ENCODE assay signal across 1 cellular context in genomic region chr3:161220850-161221753, GRCh38.
TF ChIP-seq lines count a peak whose summit lies in the region.

NMD3 (plus strand) TSS chr3:161221311; CDS start chr3:161222014, 703 bp downstream.

TF ChIP-seq in HepG2, 621 proteins besides CTCF, POLR2A, EP300 and RAD21 (continued from another document and continues in another):
- TF ChIP-seq ZBTB40 (IDR thresholded peaks at IDR 0.05) (no peak), ZBTB40 (CRISPR knock-in tag; IDR thresholded peaks at IDR 0.05) (peak; percentile 69; the same call in 1 of the 2 replicates), IKZF4 (CRISPR knock-in tag; IDR thresholded peaks at IDR 0.05; ENCODE audit: borderline replicate concordance, low read depth, not compliant biosample characterization) (peak; percentile 80), SOX5 (CRISPR knock-in tag; IDR thresholded peaks at IDR 0.05; ENCODE audit: borderline replicate concordance) (peak; percentile 39; the same call in 1 of the 2 replicates), IRF2 (CRISPR knock-in tag; IDR thresholded peaks at IDR 0.05) (peak; percentile 21; the same call in 1 of the 2 replicates), ZNF512B (CRISPR knock-in tag; IDR thresholded peaks at IDR 0.05; ENCODE audit: borderline replicate concordance) (no peak), ZNF839 (CRISPR knock-in tag; IDR thresholded peaks at IDR 0.05; ENCODE audit: borderline replicate concordance) (peak; percentile 77; the same call in 1 of the 2 replicates), PHF21A (CRISPR knock-in tag; IDR thresholded peaks at IDR 0.05) (no peak), TCF7 (IDR thresholded peaks at IDR 0.05; ENCODE audit: low read depth) (no peak), ZNF576 (CRISPR knock-in tag; IDR thresholded peaks at IDR 0.05) (no peak), ATF1 (CRISPR knock-in tag; IDR thresholded peaks at IDR 0.05) (peak; percentile 85), ZNF33B (CRISPR knock-in tag; IDR thresholded peaks at IDR 0.05) (0 out of 2 replicates have a peak, but pooled peaks have one; percentile 23), ZNF556 (CRISPR knock-in tag; IDR thresholded peaks at IDR 0.05; ENCODE audit: borderline replicate concordance) (peak; percentile 74; the same call in 1 of the 2 replicates), ZNF792 (CRISPR knock-in tag; IDR thresholded peaks at IDR 0.05) (peak; percentile 60; the same call in 1 of the 2 replicates), ASH2L (IDR thresholded peaks at IDR 0.05; ENCODE audit: insufficient read length, low read depth, low read length) (peak; percentile 92), MYPOP (CRISPR knock-in tag; IDR thresholded peaks at IDR 0.05) (no peak), ZNF746 (CRISPR knock-in tag; IDR thresholded peaks at IDR 0.05) (peak; percentile 51; the same call in 1 of the 2 replicates), SP140L (CRISPR knock-in tag; IDR thresholded peaks at IDR 0.05; ENCODE audit: borderline replicate concordance) (no peak), ZNF557 (CRISPR knock-in tag; IDR thresholded peaks at IDR 0.05) (no peak), RFXANK (CRISPR knock-in tag; IDR thresholded peaks at IDR 0.05) (no peak), TP53 (CRISPR knock-in tag; conservative IDR thresholded peaks at IDR 0.05) (no peak), ZNF563 (CRISPR knock-in tag; IDR thresholded peaks at IDR 0.05) (peak; percentile 90), KAT8 (CRISPR knock-in tag; IDR thresholded peaks at IDR 0.05) (peak; percentile 89), AGO2 (optimal IDR thresholded peaks at IDR 0.05; ENCODE audit: low read depth, low read length) (peak; percentile 93), NBN (conservative IDR thresholded peaks at IDR 0.05) (no peak), MTA1 (CRISPR knock-in tag; IDR thresholded peaks at IDR 0.05; ENCODE audit: borderline replicate concordance) (peak; percentile 48; the same call in 1 of the 2 replicates), HNF4G (IDR thresholded peaks at IDR 0.05; ENCODE audit: borderline replicate concordance, low read depth, low read length) (no peak), HNF4G (CRISPR knock-in tag; IDR thresholded peaks at IDR 0.05; ENCODE audit: borderline replicate concordance, low read depth) (no peak), ZNF564 (CRISPR knock-in tag; IDR thresholded peaks at IDR 0.05) (peak; percentile 66; the same call in 1 of the 2 replicates), ZNF430 (CRISPR knock-in tag; IDR thresholded peaks at IDR 0.05) (no peak; the same call in 1 of the 2 replicates), MED1 (CRISPR knock-in tag; IDR thresholded peaks at IDR 0.05) (peak; percentile 24; the same call in 1 of the 2 replicates), TCF12 (IDR thresholded peaks at IDR 0.05) (no peak), TCF12 (CRISPR knock-in tag; IDR thresholded peaks at IDR 0.05) (0 out of 2 replicates have a peak, but pooled peaks have one; percentile 70), ZSCAN21 (CRISPR knock-in tag; IDR thresholded peaks at IDR 0.05; ENCODE audit: borderline replicate concordance) (peak; percentile 87), PAX8 (CRISPR knock-in tag; IDR thresholded peaks at IDR 0.05; ENCODE audit: borderline replicate concordance) (0 out of 2 replicates have a peak, but pooled peaks have one; percentile 48), JARID2 (CRISPR knock-in tag; IDR thresholded peaks at IDR 0.05; ENCODE audit: insufficient replicate concordance) (peak; percentile 55), HOXD1 (CRISPR knock-in tag; IDR thresholded peaks at IDR 0.05) (no peak), ZFX (CRISPR knock-in tag; IDR thresholded peaks at IDR 0.05; ENCODE audit: low read depth) (peak; percentile 94), TEAD2 (CRISPR knock-in tag; IDR thresholded peaks at IDR 0.05) (no peak)
- TF ChIP-seq, protein P1, sequence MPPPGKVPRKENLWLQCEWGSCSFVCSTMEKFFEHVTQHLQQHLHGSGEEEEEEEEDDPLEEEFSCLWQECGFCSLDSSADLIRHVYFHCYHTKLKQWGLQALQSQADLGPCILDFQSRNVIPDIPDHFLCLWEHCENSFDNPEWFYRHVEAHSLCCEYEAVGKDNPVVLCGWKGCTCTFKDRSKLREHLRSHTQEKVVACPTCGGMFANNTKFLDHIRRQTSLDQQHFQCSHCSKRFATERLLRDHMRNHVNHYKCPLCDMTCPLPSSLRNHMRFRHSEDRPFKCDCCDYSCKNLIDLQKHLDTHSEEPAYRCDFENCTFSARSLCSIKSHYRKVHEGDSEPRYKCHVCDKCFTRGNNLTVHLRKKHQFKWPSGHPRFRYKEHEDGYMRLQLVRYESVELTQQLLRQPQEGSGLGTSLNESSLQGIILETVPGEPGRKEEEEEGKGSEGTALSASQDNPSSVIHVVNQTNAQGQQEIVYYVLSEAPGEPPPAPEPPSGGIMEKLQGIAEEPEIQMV (CRISPR knock-in tag; IDR thresholded peaks at IDR 0.05; ENCODE audit: low read depth): no peak
- TF ChIP-seq, protein P2, sequence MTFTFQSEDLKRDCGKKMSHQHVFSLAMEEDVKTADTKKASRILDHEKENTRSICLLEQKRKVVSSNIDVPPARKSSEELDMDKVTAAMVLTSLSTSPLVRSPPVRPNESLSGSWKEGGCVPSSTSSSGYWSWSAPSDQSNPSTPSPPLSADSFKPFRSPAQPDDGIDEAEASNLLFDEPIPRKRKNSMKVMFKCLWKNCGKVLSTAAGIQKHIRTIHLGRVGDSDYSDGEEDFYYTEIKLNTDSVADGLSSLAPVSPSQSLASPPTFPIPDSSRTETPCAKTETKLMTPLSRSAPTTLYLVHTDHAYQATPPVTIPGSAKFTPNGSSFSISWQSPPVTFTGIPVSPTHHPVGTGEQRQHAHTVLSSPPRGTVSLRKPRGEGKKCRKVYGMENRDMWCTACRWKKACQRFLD (CRISPR knock-in tag; IDR thresholded peaks at IDR 0.05; ENCODE audit: borderline replicate concordance): 0 out of 2 replicates have a peak, but pooled peaks have one; percentile 66
- TF ChIP-seq, protein P3, sequence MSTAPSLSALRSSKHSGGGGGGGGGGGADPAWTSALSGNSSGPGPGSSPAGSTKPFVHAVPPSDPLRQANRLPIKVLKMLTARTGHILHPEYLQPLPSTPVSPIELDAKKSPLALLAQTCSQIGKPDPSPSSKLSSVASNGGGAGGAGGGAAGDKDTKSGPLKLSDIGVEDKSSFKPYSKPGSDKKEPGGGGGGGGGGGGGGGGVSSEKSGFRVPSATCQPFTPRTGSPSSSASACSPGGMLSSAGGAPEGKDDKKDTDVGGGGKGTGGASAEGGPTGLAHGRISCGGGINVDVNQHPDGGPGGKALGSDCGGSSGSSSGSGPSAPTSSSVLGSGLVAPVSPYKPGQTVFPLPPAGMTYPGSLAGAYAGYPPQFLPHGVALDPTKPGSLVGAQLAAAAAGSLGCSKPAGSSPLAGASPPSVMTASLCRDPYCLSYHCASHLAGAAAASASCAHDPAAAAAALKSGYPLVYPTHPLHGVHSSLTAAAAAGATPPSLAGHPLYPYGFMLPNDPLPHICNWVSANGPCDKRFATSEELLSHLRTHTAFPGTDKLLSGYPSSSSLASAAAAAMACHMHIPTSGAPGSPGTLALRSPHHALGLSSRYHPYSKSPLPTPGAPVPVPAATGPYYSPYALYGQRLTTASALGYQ (CRISPR knock-in tag; IDR thresholded peaks at IDR 0.05): no peak
- TF ChIP-seq, protein P4, sequence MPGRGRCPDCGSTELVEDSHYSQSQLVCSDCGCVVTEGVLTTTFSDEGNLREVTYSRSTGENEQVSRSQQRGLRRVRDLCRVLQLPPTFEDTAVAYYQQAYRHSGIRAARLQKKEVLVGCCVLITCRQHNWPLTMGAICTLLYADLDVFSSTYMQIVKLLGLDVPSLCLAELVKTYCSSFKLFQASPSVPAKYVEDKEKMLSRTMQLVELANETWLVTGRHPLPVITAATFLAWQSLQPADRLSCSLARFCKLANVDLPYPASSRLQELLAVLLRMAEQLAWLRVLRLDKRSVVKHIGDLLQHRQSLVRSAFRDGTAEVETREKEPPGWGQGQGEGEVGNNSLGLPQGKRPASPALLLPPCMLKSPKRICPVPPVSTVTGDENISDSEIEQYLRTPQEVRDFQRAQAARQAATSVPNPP (CRISPR knock-in tag; IDR thresholded peaks at IDR 0.05): peak; percentile 84; the same call in 1 of the 2 replicates
- TF ChIP-seq, protein P5, sequence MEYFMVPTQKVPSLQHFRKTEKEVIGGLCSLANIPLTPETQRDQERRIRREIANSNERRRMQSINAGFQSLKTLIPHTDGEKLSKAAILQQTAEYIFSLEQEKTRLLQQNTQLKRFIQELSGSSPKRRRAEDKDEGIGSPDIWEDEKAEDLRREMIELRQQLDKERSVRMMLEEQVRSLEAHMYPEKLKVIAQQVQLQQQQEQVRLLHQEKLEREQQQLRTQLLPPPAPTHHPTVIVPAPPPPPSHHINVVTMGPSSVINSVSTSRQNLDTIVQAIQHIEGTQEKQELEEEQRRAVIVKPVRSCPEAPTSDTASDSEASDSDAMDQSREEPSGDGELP (IDR thresholded peaks at IDR 0.05; ENCODE audit: borderline replicate concordance, low read depth): peak; percentile 32; the same call in 1 of the 2 replicates
